Comparison of ENCODE assay signal across 8 cellular contexts in genomic region chr5:122774519-122774860, GRCh38. TPM values are rescaled to one million over a fixed set of nuclear protein-coding genes. Genes with fewer than 3 reads are reported as not detected.
DNase-seq lines count a peak whose midpoint lies in the region; ATAC-seq lines count a peak whose summit lies in the region.

No MANE protein-coding gene starts in this region.

- peaks cover 3% of the 10 kb centered on the region for H3K36me3 Mint-ChIP-seq in activated CD4-positive, alpha-beta T cell treated with anti-CD3 and anti-CD28 coated beads for 36 hours (ENCODE audit: low read depth)
- H3K36me3 Mint-ChIP-seq in activated T-helper 1 cell treated with anti-CD3 and anti-CD28 coated beads, Interleukin-12 subunit alpha, Interleukin-12 subunit beta, Interleukin-2, Interleukin-4 antibody, amounts not matched to agents 30 ng/mL and 10 ng/mL and 1 ng/mL, durations not matched to agents 14 hours and 24 hours and 36 hours (ENCODE audit: low read depth), result no peaks in the 10 kb centered on the region

- H3K9me3 ChIP-seq in iPS-18a (ENCODE audit: control insufficient read depth, low read depth, low read length), result no peaks in the 10 kb centered on the region

- no peaks in the 10 kb centered on the region for H3K9me3 Mint-ChIP-seq in activated CD4-positive, alpha-beta T cell treated with anti-CD3 and anti-CD28 coated beads for 36 hours (ENCODE audit: low read depth)
- no peaks in the 10 kb centered on the region for H3K9me3 Mint-ChIP-seq in activated T-helper 1 cell treated with anti-CD3 and anti-CD28 coated beads, Interleukin-12 subunit alpha, Interleukin-12 subunit beta, Interleukin-2, Interleukin-4 antibody, amounts not matched to agents 30 ng/mL and 10 ng/mL and 1 ng/mL, durations not matched to agents 14 hours and 24 hours and 36 hours
- H3K9me3 Mint-ChIP-seq in stimulated activated naive CD8-positive, alpha-beta T cell treated with anti-CD3 and anti-CD28 coated beads, Interleukin-15, amount 100 ng/mL, for 72 hours, result no peaks in the 10 kb centered on the region

- DNase-seq in activated CD4-positive, alpha-beta T cell treated with anti-CD3 and anti-CD28 coated beads for 36 hours, result no peak
- DNase-seq in activated CD4-positive, alpha-beta T cell treated with anti-CD3 and anti-CD28 coated beads, Interleukin-2, amount 50 U/mL, for 48 hours, result no peak
- no peak for DNase-seq in activated T-helper 1 cell treated with anti-CD3 and anti-CD28 coated beads, Interleukin-12 subunit alpha, Interleukin-12 subunit beta, Interleukin-2, Interleukin-4 antibody, amounts not matched to agents 30 ng/mL and 10 ng/mL and 1 ng/mL, durations not matched to agents 14 hours and 24 hours and 36 hours (ENCODE audit: low spot score)
- no peak for DNase-seq in stimulated activated naive CD8-positive, alpha-beta T cell treated with anti-CD3 and anti-CD28 coated beads, Interleukin-15, amount 100 ng/mL, for 72 hours
- no peak for DNase-seq in COLO668 (lab: John Stamatoyannopoulos, UW; ENCODE audit: unreplicated experiment)
- no peak for DNase-seq in activated CD4-positive, alpha-beta T cell treated with anti-CD3 and anti-CD28 coated beads for 4 hours

- peak overlapping the region; percentile 94 for H3K4me3 Mint-ChIP-seq in activated CD4-positive, alpha-beta T cell treated with anti-CD3 and anti-CD28 coated beads for 36 hours
- H3K4me3 Mint-ChIP-seq in activated T-helper 1 cell treated with anti-CD3 and anti-CD28 coated beads, Interleukin-12 subunit alpha, Interleukin-12 subunit beta, Interleukin-2, Interleukin-4 antibody, amounts not matched to agents 30 ng/mL and 10 ng/mL and 1 ng/mL, durations not matched to agents 14 hours and 24 hours and 36 hours, result peak overlapping the region; percentile 95
- peak overlapping the region; percentile 95 to 99 for H3K4me3 Mint-ChIP-seq in stimulated activated naive CD8-positive, alpha-beta T cell treated with anti-CD3 and anti-CD28 coated beads, Interleukin-15, amount 100 ng/mL, for 72 hours

- no peaks in the 10 kb centered on the region for H3K36me3 ChIP-seq in iPS-18a (ENCODE audit: control insufficient read depth, low read depth, low read length)

- peaks cover 30% of the 10 kb centered on the region for H3K4me1 Mint-ChIP-seq in activated CD4-positive, alpha-beta T cell treated with anti-CD3 and anti-CD28 coated beads for 36 hours
- peaks cover 30% of the 10 kb centered on the region for H3K4me1 Mint-ChIP-seq in activated T-helper 1 cell treated with anti-CD3 and anti-CD28 coated beads, Interleukin-12 subunit alpha, Interleukin-12 subunit beta, Interleukin-2, Interleukin-4 antibody, amounts not matched to agents 30 ng/mL and 10 ng/mL and 1 ng/mL, durations not matched to agents 14 hours and 24 hours and 36 hours (ENCODE audit: low read depth)
- peaks cover 19% of the 10 kb centered on the region for H3K4me1 Mint-ChIP-seq in stimulated activated naive CD8-positive, alpha-beta T cell treated with anti-CD3 and anti-CD28 coated beads, Interleukin-15, amount 100 ng/mL, for 72 hours

- H3K9ac ChIP-seq in iPS-18a (ENCODE audit: low read length), result no peak overlapping the region

- peak; percentile 36 for ATAC-seq in activated CD4-positive, alpha-beta T cell treated with anti-CD3 and anti-CD28 coated beads for 36 hours
- peak; percentile 16 for ATAC-seq in HG03097 (IDR thresholded peaks at IDR 0.05; ENCODE audit: low FRiP score, unreplicated experiment)
- ATAC-seq in stimulated activated naive CD8-positive, alpha-beta T cell treated with anti-CD3 and anti-CD28 coated beads, Interleukin-15, amount 100 ng/mL, for 72 hours, result peak; percentile 60

- POLR2A ChIA-PET in activated CD4-positive, alpha-beta T cell treated with anti-CD3 and anti-CD28 coated beads for 36 hours (lab: Charles Lee), result interaction anchor here (0.6 kb wide), 1 partner anchor 8 kb away, joined by 3 read pairs; no protein-coding TSS in a partner anchor

- intact Hi-C loops in activated CD4-positive, alpha-beta T cell treated with anti-CD3 and anti-CD28 coated beads for 36 hours (cut with DNase I, micrococcal nuclease), result loop anchor here in 1 of 2 experiments (2.0 to 5.0 kb wide), 3 partner anchors 648 to 812 kb away; partner anchors contain the start of genes CEP120, CSNK1G3 and SRFBP1
- intact Hi-C loops in activated T-helper 1 cell treated with anti-CD3 and anti-CD28 coated beads, Interleukin-12 subunit alpha, Interleukin-12 subunit beta, Interleukin-2, Interleukin-4 antibody, amounts not matched to agents 30 ng/mL and 10 ng/mL and 1 ng/mL, durations not matched to agents 14 hours and 24 hours and 36 hours (cut with micrococcal nuclease), result loop anchor here (5.0 to 10.0 kb wide), 3 partner anchors 650 to 812 kb away; partner anchors contain the start of genes CEP120, CSNK1G3 and SRFBP1

- peaks cover 10% of the 10 kb centered on the region for H3K4me1 ChIP-seq in iPS-18a (ENCODE audit: control insufficient read depth, low read depth, low read length)

- H3K27ac Mint-ChIP-seq in activated CD4-positive, alpha-beta T cell treated with anti-CD3 and anti-CD28 coated beads for 36 hours, result peak overlapping the region; percentile 74
- H3K27ac Mint-ChIP-seq in activated T-helper 1 cell treated with anti-CD3 and anti-CD28 coated beads, Interleukin-12 subunit alpha, Interleukin-12 subunit beta, Interleukin-2, Interleukin-4 antibody, amounts not matched to agents 30 ng/mL and 10 ng/mL and 1 ng/mL, durations not matched to agents 14 hours and 24 hours and 36 hours, result peak overlapping the region; percentile 47
- peak overlapping the region; percentile 62 to 90 for H3K27ac Mint-ChIP-seq in stimulated activated naive CD8-positive, alpha-beta T cell treated with anti-CD3 and anti-CD28 coated beads, Interleukin-15, amount 100 ng/mL, for 72 hours

- H3K27ac ChIP-seq in iPS-18a (ENCODE audit: low read length), result no peak overlapping the region

- H3K27me3 Mint-ChIP-seq in activated CD4-positive, alpha-beta T cell treated with anti-CD3 and anti-CD28 coated beads for 36 hours, result peaks cover 4% of the 10 kb centered on the region
- H3K27me3 Mint-ChIP-seq in activated T-helper 1 cell treated with anti-CD3 and anti-CD28 coated beads, Interleukin-12 subunit alpha, Interleukin-12 subunit beta, Interleukin-2, Interleukin-4 antibody, amounts not matched to agents 30 ng/mL and 10 ng/mL and 1 ng/mL, durations not matched to agents 14 hours and 24 hours and 36 hours (ENCODE audit: insufficient read depth), result peaks cover 6% of the 10 kb centered on the region
- H3K27me3 Mint-ChIP-seq in stimulated activated naive CD8-positive, alpha-beta T cell treated with anti-CD3 and anti-CD28 coated beads, Interleukin-15, amount 100 ng/mL, for 72 hours, result peaks cover 20% of the 10 kb centered on the region

- H3K4me3 ChIP-seq in iPS-18a (ENCODE audit: low read length), result peak overlapping the region; percentile 85

- CTCF ChIA-PET in activated CD4-positive, alpha-beta T cell treated with anti-CD3 and anti-CD28 coated beads for 36 hours (lab: Charles Lee), result interaction anchor here (0.6 to 1.1 kb wide), 2 partner anchors 100 to 813 kb away, joined by 3 read pairs; partner anchors contain the start of gene SRFBP1

- peaks cover 4% of the 10 kb centered on the region for H3K27me3 ChIP-seq in iPS-18a (ENCODE audit: control insufficient read depth, insufficient read depth, low read length)

RNA-seq across cellular contexts. Expression of gene SNX2, which starts 0.4 kb away (rescaled TPM):
- total RNA-seq in activated CD4-positive, alpha-beta T cell treated with anti-CD3 and anti-CD28 coated beads for 36 hours, result 10 to 100 TPM; 50.2 to 56.0 TPM
- 30.5 and 35.0 TPM in 2 replicates for total RNA-seq in activated T-helper 1 cell treated with anti-CD3 and anti-CD28 coated beads, Interleukin-12 subunit alpha, Interleukin-12 subunit beta, Interleukin-2, Interleukin-4 antibody, amounts not matched to agents 30 ng/mL and 10 ng/mL and 1 ng/mL, durations not matched to agents 14 hours and 24 hours and 36 hours
